ENCODE assay signal across 37 cellular contexts in genomic region chr3:25350741-25351140, GRCh38.
"Had no signal": no experiment of that assay in that cellular context is flagged by ENCODE, and none has a peak within 500 bp of the region (broad histone marks: within the 10 kb centered on the region; RNA-seq: fewer than 3 reads in every experiment).

No MANE protein-coding gene starts in this region.

- H3K36me3 ChIP-seq: adrenal gland, brain microvascular endothelial cell, breast epithelium had no signal

- H3K4me3 Mint-ChIP-seq: activated B cell treated with CpG ODN at 0.5 μM for 24 hours; activated CD4-positive, alpha-beta memory T cell treated with anti-CD3 and anti-CD28 coated beads for 36 hours; activated CD4-positive, alpha-beta T cell treated with anti-CD3 and anti-CD28 coated beads, Interleukin-2, amount 10 ng/mL, durations not matched to agents 24 days and 14 days; activated CD8-positive, alpha-beta T cell treated with anti-CD3 and anti-CD28 coated beads for 36 hours; activated naive CD4-positive, alpha-beta T cell treated with anti-CD3 and anti-CD28 coated beads for 36 hours; activated naive CD8-positive, alpha-beta T cell treated with anti-CD3 and anti-CD28 coated beads for 36 hours; activated T-cell treated with anti-CD3 and anti-CD28 coated beads, Interleukin-2, amount 50 U/mL, for 4 hours; activated T-cell treated with anti-CD3 and anti-CD28 coated beads, Interleukin-2, amount 50 U/mL, for 72 hours; activated T-helper 1 cell treated with anti-CD3 and anti-CD28 coated beads, Interleukin-12 subunit alpha, Interleukin-12 subunit beta, Interleukin-2, Interleukin-4 antibody, amounts not matched to agents 30 ng/mL and 10 ng/mL and 1 ng/mL, durations not matched to agents 14 hours and 24 hours and 36 hours; activated T-helper 17 cell treated with anti-CD3 and anti-CD28 coated beads, Interleukin-2, amount 50 U/mL, for 72 hours; T-helper 1 cell treated with Interleukin-12 subunit alpha and Interleukin-12 subunit beta and Interleukin-4 antibody, amounts not matched to agents 30 μg/mL and 1 μg/mL, for 36 hours; T-helper 2 cell treated with Interferon-gamma antibody and Interleukin-4, amounts not matched to agents 5 μg/mL and 100 μg/mL, for 36 hours had no signal

- H3K27me3 ChIP-seq: adrenal gland, body of pancreas, brain microvascular endothelial cell, breast epithelium had no signal

- H3K9me3 ChIP-seq: adrenal gland, body of pancreas, breast epithelium had no signal

- DNase-seq: activated B cell treated with CpG ODN at 0.5 μM for 24 hours; activated CD4-positive, alpha-beta memory T cell treated with anti-CD3 and anti-CD28 coated beads for 36 hours; activated CD4-positive, alpha-beta T cell treated with anti-CD3 and anti-CD28 coated beads for 4 hours; activated CD4-positive, alpha-beta T cell treated with anti-CD3 and anti-CD28 coated beads, Interleukin-2, amount 10 ng/mL, durations not matched to agents 24 days and 14 days; activated CD4-positive, alpha-beta T cell treated with anti-CD3 and anti-CD28 coated beads, Interleukin-2, amount 50 U/mL, for 1 hour; activated CD4-positive, alpha-beta T cell treated with anti-CD3 and anti-CD28 coated beads, Interleukin-2, amount 50 U/mL, for 4 hours; activated CD4-positive, CD25-positive, alpha-beta regulatory T cell treated with anti-CD3 and anti-CD28 coated beads, Interleukin-2, amount 50 U/mL, for 72 hours; activated CD8-positive, alpha-beta memory T cell treated with anti-CD3 and anti-CD28 coated beads, Interleukin-2, amount 50 U/mL, for 4 hours; activated CD8-positive, alpha-beta T cell treated with anti-CD3 and anti-CD28 coated beads for 36 hours; activated effector memory CD4-positive, alpha-beta T cell treated with anti-CD3 and anti-CD28 coated beads, Interleukin-2, amount 50 U/mL, for 16 hours; activated gamma-delta T cell treated with Interleukin-2 at 50 U/mL for 16 hours; activated naive CD4-positive, alpha-beta T cell; activated naive CD4-positive, alpha-beta T cell treated with anti-CD3 and anti-CD28 coated beads for 36 hours; activated naive CD4-positive, alpha-beta T cell treated with anti-CD3 and anti-CD28 coated beads, Interleukin-2, amount 50 U/mL, for 16 hours; activated naive CD8-positive, alpha-beta T cell treated with anti-CD3 and anti-CD28 coated beads for 36 hours; activated T-cell treated with anti-CD3 and anti-CD28 coated beads for 4 hours; activated T-cell treated with anti-CD3 and anti-CD28 coated beads, Interleukin-2, amount 50 U/mL, for 1 hour; activated T-cell treated with anti-CD3 and anti-CD28 coated beads, Interleukin-2, amount 50 U/mL, for 4 hours; activated T-cell treated with anti-CD3 and anti-CD28 coated beads, Interleukin-2, amount 50 U/mL, for 72 hours; adrenal gland; amniotic stem cell; aorta; body of pancreas; brain microvascular endothelial cell; central memory CD4-positive, alpha-beta T cell; T-helper 1 cell; T-helper 2 cell; T-helper 9 cell had no signal

- H3K4me1 ChIP-seq: body of pancreas, breast epithelium had no signal

- H3K36me3 Mint-ChIP-seq: activated CD4-positive, alpha-beta memory T cell treated with anti-CD3 and anti-CD28 coated beads for 36 hours; activated naive CD4-positive, alpha-beta T cell treated with anti-CD3 and anti-CD28 coated beads, Interleukin-2, amount 50 U/mL, for 72 hours; activated naive CD8-positive, alpha-beta T cell treated with anti-CD3 and anti-CD28 coated beads for 36 hours had no signal

- ATAC-seq: activated CD8-positive, alpha-beta T cell treated with anti-CD3 and anti-CD28 coated beads for 36 hours; activated naive CD4-positive, alpha-beta T cell treated with anti-CD3 and anti-CD28 coated beads, Interleukin-2, amount 50 U/mL, for 72 hours; activated T-cell treated with anti-CD3 and anti-CD28 coated beads, Interleukin-2, amount 50 U/mL, for 4 hours; activated T-cell treated with anti-CD3 and anti-CD28 coated beads, Interleukin-2, amount 50 U/mL, for 72 hours; activated T-helper 17 cell treated with anti-CD3 and anti-CD28 coated beads, Interleukin-2, amount 50 U/mL, for 72 hours; body of pancreas had no signal

- H3K27ac Mint-ChIP-seq: activated B cell treated with CpG ODN at 0.5 μM for 24 hours; activated CD4-positive, alpha-beta memory T cell treated with anti-CD3 and anti-CD28 coated beads for 36 hours; activated CD4-positive, alpha-beta T cell treated with anti-CD3 and anti-CD28 coated beads, Interleukin-2, amount 10 ng/mL, durations not matched to agents 24 days and 14 days; activated CD8-positive, alpha-beta T cell treated with anti-CD3 and anti-CD28 coated beads for 36 hours; activated naive CD4-positive, alpha-beta T cell treated with anti-CD3 and anti-CD28 coated beads for 36 hours; activated naive CD4-positive, alpha-beta T cell treated with anti-CD3 and anti-CD28 coated beads, Interleukin-2, amount 50 U/mL, for 72 hours; activated naive CD8-positive, alpha-beta T cell treated with anti-CD3 and anti-CD28 coated beads for 36 hours; activated T-cell treated with anti-CD3 and anti-CD28 coated beads, Interleukin-2, amount 50 U/mL, for 72 hours; activated T-helper 1 cell treated with anti-CD3 and anti-CD28 coated beads, Interleukin-12 subunit alpha, Interleukin-12 subunit beta, Interleukin-2, Interleukin-4 antibody, amounts not matched to agents 30 ng/mL and 10 ng/mL and 1 ng/mL, durations not matched to agents 14 hours and 24 hours and 36 hours; activated T-helper 17 cell treated with anti-CD3 and anti-CD28 coated beads, Interleukin-2, amount 50 U/mL, for 72 hours; T-helper 1 cell treated with Interleukin-12 subunit alpha and Interleukin-12 subunit beta and Interleukin-4 antibody, amounts not matched to agents 30 μg/mL and 1 μg/mL, for 36 hours; T-helper 2 cell treated with Interferon-gamma antibody and Interleukin-4, amounts not matched to agents 5 μg/mL and 100 μg/mL, for 36 hours had no signal

- FAIRE-seq: astrocyte, TTC549 had no signal

- H3K27ac ChIP-seq: body of pancreas, brain microvascular endothelial cell, breast epithelium, VCaP had no signal

- H3K4me1 Mint-ChIP-seq: activated B cell treated with CpG ODN at 0.5 μM for 24 hours; activated CD4-positive, alpha-beta T cell treated with anti-CD3 and anti-CD28 coated beads, Interleukin-2, amount 10 ng/mL, durations not matched to agents 24 days and 14 days; activated naive CD8-positive, alpha-beta T cell treated with anti-CD3 and anti-CD28 coated beads for 36 hours; activated T-helper 17 cell treated with anti-CD3 and anti-CD28 coated beads, Interleukin-2, amount 50 U/mL, for 72 hours had no signal

- H3K27me3 Mint-ChIP-seq: activated B cell treated with CpG ODN at 0.5 μM for 24 hours; activated CD4-positive, alpha-beta memory T cell treated with anti-CD3 and anti-CD28 coated beads for 36 hours; activated CD4-positive, alpha-beta T cell treated with anti-CD3 and anti-CD28 coated beads, Interleukin-2, amount 10 ng/mL, durations not matched to agents 24 days and 14 days; activated CD8-positive, alpha-beta T cell treated with anti-CD3 and anti-CD28 coated beads for 36 hours; activated naive CD8-positive, alpha-beta T cell treated with anti-CD3 and anti-CD28 coated beads for 36 hours; activated T-helper 17 cell treated with anti-CD3 and anti-CD28 coated beads, Interleukin-2, amount 50 U/mL, for 72 hours had no signal

- H3K9me3 Mint-ChIP-seq: activated CD4-positive, alpha-beta memory T cell treated with anti-CD3 and anti-CD28 coated beads for 36 hours; activated naive CD4-positive, alpha-beta T cell treated with anti-CD3 and anti-CD28 coated beads for 36 hours; activated naive CD8-positive, alpha-beta T cell treated with anti-CD3 and anti-CD28 coated beads for 36 hours; activated T-cell treated with anti-CD3 and anti-CD28 coated beads, Interleukin-2, amount 50 U/mL, for 4 hours; activated T-cell treated with anti-CD3 and anti-CD28 coated beads, Interleukin-2, amount 50 U/mL, for 72 hours; T-helper 1 cell treated with Interleukin-12 subunit alpha and Interleukin-12 subunit beta and Interleukin-4 antibody, amounts not matched to agents 30 μg/mL and 1 μg/mL, for 36 hours had no signal

- H3K4me3 ChIP-seq: adrenal gland, body of pancreas, breast epithelium had no signal
